ENCODE assay signal across 9 cellular contexts in the genomic region with DNA sequence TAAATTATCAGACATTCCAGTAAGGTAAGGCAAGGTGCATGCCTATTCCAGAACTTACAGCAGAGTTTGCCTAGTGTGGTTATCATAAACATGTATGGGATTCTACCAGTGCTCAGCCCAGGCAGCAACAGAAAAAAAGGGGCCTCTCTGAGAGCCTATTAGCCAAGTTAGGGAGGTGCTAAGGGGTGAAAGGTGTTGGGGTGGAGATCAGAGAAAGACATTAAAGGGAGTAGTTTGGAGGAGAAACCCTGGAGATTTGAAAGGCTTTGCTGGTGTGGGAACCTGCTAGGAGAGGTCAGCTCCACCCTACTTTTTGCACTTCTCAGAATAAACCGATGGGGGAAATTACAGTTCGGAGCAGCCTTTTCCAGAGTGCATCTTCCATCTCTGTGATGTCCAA. TPM values are rescaled to one million over a fixed set of nuclear protein-coding genes. Genes with fewer than 3 reads are reported as not detected.
DNase-seq lines count a peak whose midpoint lies in the region; ATAC-seq and TF ChIP-seq lines count a peak whose summit lies in the region.
"Had no signal": no experiment of that assay in that cellular context is flagged by ENCODE, and none has a peak within 500 bp of the region (broad histone marks: within the 10 kb centered on the region; RNA-seq: fewer than 3 reads in every experiment).

No MANE protein-coding gene starts in this region.

- H3K4ac ChIP-seq in mesenchymal stem cell (ENCODE audit: low read depth in 1 of 2, low read length in 2 of 2) = no peak overlapping the region

- H3K27ac ChIP-seq in left ventricle myocardium inferior (replicated peaks) = no peak overlapping the region
- no peak overlapping the region for H3K27ac ChIP-seq in mesenchymal stem cell (ENCODE audit: low read length, poor library complexity, severe bottlenecking)
- H3K27ac ChIP-seq in upper lobe of right lung = peak overlapping the region; percentile 95

- H2BK5ac ChIP-seq in mesenchymal stem cell (ENCODE audit: low read depth, low read length, poor library complexity, severe bottlenecking) = no peak overlapping the region

- peak overlapping the region; percentile 98 for H3K9ac ChIP-seq in mesenchymal stem cell (ENCODE audit: low read length)

- TF ChIP-seq CTCF in left ventricle myocardium inferior (IDR thresholded peaks at IDR 0.05; ENCODE audit: borderline replicate concordance) = no peak
- TF ChIP-seq CTCF in upper lobe of right lung (IDR thresholded peaks at IDR 0.05) = no peak
- TF ChIP-seq CTCF in GM10248 (IDR thresholded peaks at IDR 0.05; ENCODE audit: control extremely low read depth, extremely low read depth, low read depth, missing control alignments) = no peak

- H3K27me3 ChIP-seq in left ventricle myocardium inferior (ENCODE audit: low read depth) = no peaks in the 10 kb centered on the region
- no peaks in the 10 kb centered on the region for H3K27me3 ChIP-seq in mesenchymal stem cell (ENCODE audit: control insufficient read depth in 1 of 2, insufficient read depth in 1 of 2, low read length in 2 of 2)
- H3K27me3 ChIP-seq in upper lobe of right lung = no peaks in the 10 kb centered on the region

- peak overlapping the region; percentile 96 for H3K4me3 ChIP-seq in left ventricle myocardium inferior
- peak overlapping the region in 1 of 2 experiments; percentile 87 for H3K4me3 ChIP-seq in mesenchymal stem cell (ENCODE audit: insufficient read depth in 1 of 2, low read depth in 1 of 2, low read length in 2 of 2)
- peak overlapping the region; percentile 96 for H3K4me3 ChIP-seq in upper lobe of right lung

- POLR2A ChIA-PET in GM10248 (lab: Yijun Ruan, JAX) = interaction anchor here (0.7 kb wide), 1 partner anchor 28 kb away, joined by 3 read pairs; no protein-coding TSS in a partner anchor

- H3K36me3 ChIP-seq in left ventricle myocardium inferior = peaks cover 8% of the 10 kb centered on the region
- H3K36me3 ChIP-seq in mesenchymal stem cell (ENCODE audit: control insufficient read depth in 1 of 2, insufficient read depth in 2 of 2, low read depth in 1 of 2, low read length in 2 of 2) = peaks cover 2 to 36% of the 10 kb centered on the region in 2 experiments
- H3K36me3 ChIP-seq in upper lobe of right lung = peaks cover 26% of the 10 kb centered on the region

- H3K36me3 Mint-ChIP-seq in activated naive CD8-positive, alpha-beta T cell = peaks cover 11% of the 10 kb centered on the region

- H3K4me1 ChIP-seq in left ventricle myocardium inferior = peaks cover 88% of the 10 kb centered on the region
- H3K4me1 ChIP-seq in mesenchymal stem cell (ENCODE audit: control insufficient read depth, insufficient read depth, low read depth, low read length) = peaks cover 8% of the 10 kb centered on the region
- peaks cover 65% of the 10 kb centered on the region for H3K4me1 ChIP-seq in upper lobe of right lung

- intact Hi-C loops in left ventricle myocardium inferior (cut with micrococcal nuclease) (no loop called here), cardiac septum (cut with DNase I) (no loop called here), upper lobe of right lung (cut with DNase I) (no loop called here)

- H2BK12ac ChIP-seq in mesenchymal stem cell (ENCODE audit: low read length in 2 of 2) = no peak overlapping the region

- no peaks in the 10 kb centered on the region for H3K9me3 Mint-ChIP-seq in activated naive CD8-positive, alpha-beta T cell (ENCODE audit: low read depth)

- no peak overlapping the region for H2BK120ac ChIP-seq in mesenchymal stem cell (ENCODE audit: low read depth, low read length)

- H2AFZ ChIP-seq in mesenchymal stem cell (ENCODE audit: low read depth, low read length) = no peak overlapping the region

- CTCF ChIA-PET in GM10248 (lab: Yijun Ruan, JAX) = interaction anchor here (1.3 to 3.2 kb wide), 3 partner anchors 10 to 35 kb away, joined by 3 to 16 read pairs (median 6); no protein-coding TSS in a partner anchor

- H3K9me3 ChIP-seq in left ventricle myocardium inferior (replicated peaks) (no peaks in the 10 kb centered on the region), mesenchymal stem cell (ENCODE audit: control insufficient read depth, low read length) (no peaks in the 10 kb centered on the region), upper lobe of right lung (no peaks in the 10 kb centered on the region)

- H3K14ac ChIP-seq in mesenchymal stem cell (ENCODE audit: low read length in 2 of 2) = no peak overlapping the region

- H3K23ac ChIP-seq in mesenchymal stem cell (ENCODE audit: low read length in 2 of 2) = no peak overlapping the region

- no peaks in the 10 kb centered on the region for H3K27me3 Mint-ChIP-seq in activated naive CD8-positive, alpha-beta T cell

- H4K91ac ChIP-seq in mesenchymal stem cell (ENCODE audit: low read length) = no peak overlapping the region

- ATAC-seq in upper lobe of right lung (no peak), GM18498 (IDR thresholded peaks at IDR 0.05; ENCODE audit: unreplicated experiment) (no peak)

- H3K4me1 Mint-ChIP-seq in activated naive CD8-positive, alpha-beta T cell (ENCODE audit: low read depth) = peaks cover 69% of the 10 kb centered on the region

- H2AK5ac ChIP-seq in mesenchymal stem cell (ENCODE audit: low read length, severe bottlenecking) = no peak overlapping the region

- H3K4me3 Mint-ChIP-seq in activated naive CD8-positive, alpha-beta T cell = peak overlapping the region; percentile 96

- H4K8ac ChIP-seq in mesenchymal stem cell (ENCODE audit: low read length) = no peak overlapping the region

- H3K4me2 ChIP-seq in mesenchymal stem cell (ENCODE audit: low read length, poor library complexity, severe bottlenecking) = peak overlapping the region; percentile 5

- DNase-seq in left ventricle myocardium inferior (no peak), cardiac septum (ENCODE audit: low spot score) (no peak), mesenchymal stem cell (no peak), upper lobe of right lung (no peak), GM10248 (ENCODE audit: extremely low spot score) (no peak), ACHN (no peak)
- DNase-seq: SHP77 had no signal

- no peaks in the 10 kb centered on the region for H3K79me1 ChIP-seq in mesenchymal stem cell (replicated peaks; ENCODE audit: low read length, poor library complexity, severe bottlenecking)

- no peak overlapping the region for H3K18ac ChIP-seq in mesenchymal stem cell (ENCODE audit: low read depth in 1 of 2, low read length in 2 of 2)

- H2BK15ac ChIP-seq in mesenchymal stem cell (ENCODE audit: low read depth, poor library complexity, severe bottlenecking) = no peak overlapping the region

- peak overlapping the region; percentile 91 for H3K27ac Mint-ChIP-seq in activated naive CD8-positive, alpha-beta T cell

- 100% methylated on average over 1 of the region's 2 CpGs for WGBS in mesenchymal stem cell

- in situ Hi-C loops in ACHN (cut with HindIII; ENCODE audit: low pct_ligation_motif_present, low pct_unique_long_range_greater_than_20kb, low sequenced_read_pairs) = no loop called here

RNA-seq across cellular contexts. Expression of a gene that starts 2.9 kb away (rescaled TPM):
- total RNA-seq in left ventricle myocardium inferior = 135 TPM
- 172 TPM for total RNA-seq in cardiac septum
- polyA plus RNA-seq in mesenchymal stem cell (2013, experiment 1 of 2) = 757 TPM
- polyA plus RNA-seq in mesenchymal stem cell (2013, experiment 2 of 2) = 767 TPM
- 357 TPM for total RNA-seq in upper lobe of right lung

RNA-seq across cellular contexts. Expression of a gene that starts 40.9 kb away (rescaled TPM):
- total RNA-seq in left ventricle myocardium inferior (1.5 TPM), cardiac septum (1.2 TPM), upper lobe of right lung (2.6 TPM)
- polyA plus RNA-seq in mesenchymal stem cell (2013, experiment 1 of 2) = 5.1 TPM
- 5.5 TPM for polyA plus RNA-seq in mesenchymal stem cell (2013, experiment 2 of 2)

RNA-seq across cellular contexts. Expression of a gene that starts 50.0 kb away (rescaled TPM):
- total RNA-seq in left ventricle myocardium inferior (50.5 TPM), cardiac septum (56.3 TPM), upper lobe of right lung (55.9 TPM)
- 44.9 TPM for polyA plus RNA-seq in mesenchymal stem cell (2013, experiment 1 of 2)
- polyA plus RNA-seq in mesenchymal stem cell (2013, experiment 2 of 2) = 43.4 TPM

RNA-seq across cellular contexts. Expression of a gene that starts 50.4 kb away (rescaled TPM):
- 75.4 TPM for total RNA-seq in left ventricle myocardium inferior
- total RNA-seq in cardiac septum = 72.6 TPM
- polyA plus RNA-seq in mesenchymal stem cell (2013, experiment 1 of 2) = 87.9 TPM
- 88.5 TPM for polyA plus RNA-seq in mesenchymal stem cell (2013, experiment 2 of 2)
- total RNA-seq in upper lobe of right lung = 65.4 TPM

RNA-seq across cellular contexts. Expression of a gene that starts 53.2 kb away (rescaled TPM):
- total RNA-seq in left ventricle myocardium inferior = 0.44 TPM
- 1.9 TPM for total RNA-seq in cardiac septum
- not detected for polyA plus RNA-seq in mesenchymal stem cell (2013, experiment 1 of 2)
- polyA plus RNA-seq in mesenchymal stem cell (2013, experiment 2 of 2) = not detected
- 5.3 TPM for total RNA-seq in upper lobe of right lung
